10 cellular contexts compared by ENCODE assay signal in the genomic region with DNA sequence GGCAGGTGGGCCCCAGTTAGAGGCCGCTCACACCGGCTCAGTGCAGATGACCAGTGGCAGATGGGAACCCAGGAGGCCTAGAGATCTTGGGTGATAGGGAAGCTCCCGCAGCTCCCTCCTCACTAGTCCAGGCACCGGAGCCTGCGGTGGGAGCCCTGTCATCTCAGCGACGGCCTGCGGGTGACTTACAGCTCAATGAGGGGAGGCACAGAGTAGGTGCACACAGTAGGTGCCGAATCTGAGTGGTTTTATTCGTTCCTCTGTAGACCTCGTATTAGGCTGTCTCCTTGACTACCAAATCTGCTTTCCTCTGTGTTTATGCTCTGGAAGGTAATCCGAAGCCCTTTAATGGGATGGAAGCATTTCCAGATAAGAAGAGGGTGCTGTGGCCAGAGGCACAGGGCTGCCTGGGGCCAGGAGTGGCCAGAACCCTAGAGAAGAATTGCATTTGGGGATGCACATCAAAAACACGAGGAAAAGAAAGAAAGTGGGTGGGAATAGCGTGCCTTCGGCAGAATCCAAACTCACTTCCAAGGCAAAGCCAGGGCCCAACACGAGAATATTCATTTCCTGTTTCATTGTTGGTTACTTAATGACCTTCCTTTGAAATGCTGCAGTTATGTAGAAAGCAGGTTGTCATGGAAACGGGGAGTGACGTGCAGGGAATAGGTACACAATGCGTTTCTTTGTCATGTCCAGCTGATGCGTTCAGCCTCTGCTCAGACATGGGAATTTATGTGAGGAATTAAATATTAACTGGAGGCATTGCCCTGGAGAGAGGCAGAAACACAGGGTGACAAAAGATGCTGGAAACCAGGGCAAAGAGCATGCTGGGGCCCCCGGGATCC. TPM values are rescaled to one million over a fixed set of nuclear protein-coding genes. Genes with fewer than 3 reads are reported as not detected.
A peak's percentile ranks its signal among the peaks of the same experiment; 100 is the strongest.
DNase-seq lines count a peak whose midpoint lies in the region; ATAC-seq and TF ChIP-seq lines count a peak whose summit lies in the region.
"Had no signal": no experiment of that assay in that cellular context is flagged by ENCODE, and none has a peak within 500 bp of the region (broad histone marks: within the 10 kb centered on the region; RNA-seq: fewer than 3 reads in every experiment).

No MANE protein-coding gene starts in this region.

- H3K4me1 ChIP-seq in neuronal stem cell (ENCODE audit: control insufficient read depth in 2 of 2, insufficient read depth in 1 of 2, low read depth in 1 of 2, low read length in 2 of 2), result peaks cover 16 to 18% of the 10 kb centered on the region in 2 donors
- no peaks in the 10 kb centered on the region for H3K4me1 ChIP-seq in osteoblast (ENCODE audit: insufficient read depth, low read length)

- H2AFZ ChIP-seq in neuronal stem cell (ENCODE audit: low read length) (no peak overlapping the region), osteoblast (ENCODE audit: low read length) (no peak overlapping the region)

- H2BK15ac ChIP-seq in neuronal stem cell (ENCODE audit: low read length), result no peak overlapping the region

- no peaks in the 10 kb centered on the region for H4K20me1 ChIP-seq in osteoblast (ENCODE audit: insufficient read depth, low read length)

- H2BK120ac ChIP-seq in neuronal stem cell (ENCODE audit: low read depth, low read length), result no peak overlapping the region

- H3K4me3 ChIP-seq in epithelial cell of esophagus (ENCODE audit: low read length) (no peak overlapping the region), neuronal stem cell (ENCODE audit: low read length in 2 of 2) (no peak overlapping the region), osteoblast (ENCODE audit: insufficient read depth, low read length) (no peak overlapping the region)

- H2BK5ac ChIP-seq in neuronal stem cell (ENCODE audit: low read length), result no peak overlapping the region

- no peaks in the 10 kb centered on the region for H3K79me1 ChIP-seq in neuronal stem cell (ENCODE audit: low read depth, low read length)

- peaks cover 0 to 2% of the 10 kb centered on the region in 2 donors for H3K9me3 ChIP-seq in neuronal stem cell (replicated peaks in 1 of 2; ENCODE audit: control insufficient read depth in 2 of 2, insufficient read depth in 1 of 2, low read depth in 1 of 2, low read length in 2 of 2)
- H3K9me3 ChIP-seq in osteoblast (ENCODE audit: low read depth, low read length), result no peaks in the 10 kb centered on the region

- H2BK12ac ChIP-seq in neuronal stem cell (ENCODE audit: low read length), result no peak overlapping the region

- H3K27me3 ChIP-seq in neuronal stem cell (ENCODE audit: control insufficient read depth in 3 of 3, insufficient read depth in 3 of 3, low read depth in 1 of 3, low read length in 3 of 3) (no peaks in the 10 kb centered on the region), osteoblast (ENCODE audit: insufficient read depth, low read length) (peaks cover 4% of the 10 kb centered on the region)

- no peak overlapping the region for H4K8ac ChIP-seq in neuronal stem cell (ENCODE audit: low read depth, low read length)

- no peak for ATAC-seq in GM21423 (IDR thresholded peaks at IDR 0.05; ENCODE audit: unreplicated experiment)
- no peak for ATAC-seq in HG02763 (IDR thresholded peaks at IDR 0.05; ENCODE audit: unreplicated experiment)

- H4K91ac ChIP-seq in neuronal stem cell (ENCODE audit: low read depth, low read length, poor library complexity), result no peak overlapping the region

- H3K4me2 ChIP-seq in neuronal stem cell (ENCODE audit: insufficient read depth, low read length, poor library complexity, severe bottlenecking) (no peak overlapping the region), osteoblast (ENCODE audit: insufficient read depth, low read length) (no peak overlapping the region)

- H2AK5ac ChIP-seq in neuronal stem cell (ENCODE audit: low read depth, low read length), result no peak overlapping the region

- H3K36me3 ChIP-seq in neuronal stem cell (replicated peaks in 1 of 2; ENCODE audit: control insufficient read depth in 2 of 2, insufficient read depth in 2 of 2, low read length in 2 of 2), result no peaks in the 10 kb centered on the region
- H3K36me3 ChIP-seq in osteoblast (ENCODE audit: insufficient read depth, low read length), result no peaks in the 10 kb centered on the region

- H3K79me2 ChIP-seq in osteoblast (ENCODE audit: insufficient read depth, low read length), result no peaks in the 10 kb centered on the region

- H3K23ac ChIP-seq in neuronal stem cell (ENCODE audit: low read depth, low read length, poor library complexity), result no peak overlapping the region

- no peak overlapping the region for H3K14ac ChIP-seq in neuronal stem cell (ENCODE audit: low read length)

- no peak overlapping the region for H3K4ac ChIP-seq in neuronal stem cell (ENCODE audit: low read length)

- WGBS in neuronal stem cell (ENCODE audit: extremely low coverage in 2 of 2, insufficient read length in 2 of 2, insufficient replicate concordance in 1 of 2), 2 donors, result no CpG with 5 or more reads among the region's 21 CpGs

- no peak overlapping the region for H3K9ac ChIP-seq in neuronal stem cell (ENCODE audit: low read depth, low read length, poor library complexity)

- TF ChIP-seq CTCF in epithelial cell of esophagus (IDR thresholded peaks at IDR 0.05; ENCODE audit: insufficient read depth, low read depth, low read length, missing control alignments) (no peak), osteoblast (IDR thresholded peaks at IDR 0.05; ENCODE audit: extremely low read depth, low read depth, low read length) (no peak)

- DNase-seq in HK-2 (ENCODE audit: unreplicated experiment) (peak; percentile 50), NCI-H82 (lab: John Stamatoyannopoulos, UW) (peak; percentile 93), epithelial cell of esophagus (ENCODE audit: low read depth) (peak; percentile 46), neuronal stem cell (ENCODE audit: low spot score) (peak; percentile 63), osteoblast (ENCODE audit: insufficient read length, low spot score, missing footprints) (no peak), NCI-H1105 treated with DMSO at 0.1 percent for 48 hours (lab: John Stamatoyannopoulos, UW) (no peak)
- DNase-seq: OCI-M1; stimulated activated CD4-positive, alpha-beta T cell treated with anti-CD3 and anti-CD28 coated beads, Interleukin-4, amount 100 ng/mL, for 24 hours had no signal

- H3K27ac ChIP-seq in neuronal stem cell (replicated peaks; ENCODE audit: low read length) (peak overlapping the region; percentile 14), osteoblast (ENCODE audit: low read depth, low read length) (no peak overlapping the region)

- H3K18ac ChIP-seq in neuronal stem cell (ENCODE audit: low read length), result peak overlapping the region; percentile 4

RNA-seq across cellular contexts. Expression of a gene that starts 24.7 kb away (rescaled TPM):
- polyA plus RNA-seq in neuronal stem cell (2013, experiment 1 of 2), result 3.1 TPM
- 3.2 TPM for polyA plus RNA-seq in neuronal stem cell (2013, experiment 2 of 2)
- not detected in 2 replicates for total RNA-seq in osteoblast

Comparison
In these comparisons a context has a peak if more than half of its experiments do, and no peak if none do; other contexts are left out.
1. DNase-seq: peak in HK-2 (single experiment), NCI-H82 (single experiment), epithelial cell of esophagus (single experiment) and neuronal stem cell (single experiment); none in osteoblast (single experiment) and NCI-H1105 treated with DMSO at 0.1 percent for 48 hours (single experiment).